19 cellular contexts compared by ENCODE assay signal in the genomic region with DNA sequence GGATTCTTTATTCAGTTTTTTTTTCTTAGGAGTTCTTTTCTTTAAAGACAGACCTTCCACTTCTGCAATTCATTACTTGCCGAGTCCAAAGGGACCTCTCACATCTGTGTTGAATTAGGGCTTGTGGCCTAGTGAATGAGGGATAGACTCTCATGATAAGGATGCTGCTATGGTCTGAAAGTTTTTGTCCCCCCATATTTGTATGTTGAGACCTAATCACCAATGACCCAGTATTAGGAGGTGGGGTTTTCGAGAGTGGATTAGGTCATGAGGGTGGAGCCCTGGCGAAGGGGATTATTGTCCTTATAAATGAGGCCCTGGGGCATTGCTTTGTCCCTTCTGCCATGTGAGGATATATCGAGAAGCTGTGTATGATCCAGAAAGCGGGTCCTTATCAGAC. TPM values are rescaled to one million over a fixed set of nuclear protein-coding genes. Genes with fewer than 3 reads are reported as not detected.
DNase-seq lines count a peak whose midpoint lies in the region; FAIRE-seq and TF ChIP-seq lines count a peak whose summit lies in the region.
"Had no signal": no experiment of that assay in that cellular context is flagged by ENCODE, and none has a peak within 500 bp of the region (broad histone marks: within the 10 kb centered on the region; RNA-seq: fewer than 3 reads in every experiment).

No MANE protein-coding gene starts in this region.

- CTCF ChIA-PET in HEK293 (lab: Yijun Ruan, JAX), result interaction anchor here (0.6 to 8.2 kb wide), 34 partner anchors 9 to 809 kb away, joined by 3 to 109 read pairs (median 6); partner anchors contain the start of gene KRT12

- no peak overlapping the region for H3K27ac ChIP-seq in HEK293 (ENCODE audit: extremely low read depth, low read depth, low read length)
- H3K27ac ChIP-seq: adrenal gland, left lung had no signal

- no peaks in the 10 kb centered on the region for H3K9me3 ChIP-seq in HEK293 (ENCODE audit: control insufficient read depth, insufficient read depth, low read depth, low read length)
- H3K9me3 ChIP-seq: adrenal gland, left lung had no signal

- no peak overlapping the region for H3K4me3 ChIP-seq in HEK293 (ENCODE audit: low read depth, low read length)
- H3K4me3 ChIP-seq: adrenal gland, left lung had no signal

- no peak for TF ChIP-seq CTCF in HEK293 (tag by site-specific recombination; IDR thresholded peaks at IDR 0.05)

- FAIRE-seq in frontal cortex (lab: Jason Lieb, UNC), result no peak
- FAIRE-seq: urothelium cell line had no signal

- peaks cover 5% of the 10 kb centered on the region for H3K4me1 ChIP-seq in HEK293 (ENCODE audit: control insufficient read depth, insufficient read depth, low read length)

- no peaks in the 10 kb centered on the region for H3K36me3 ChIP-seq in HEK293 (ENCODE audit: control insufficient read depth in 2 of 2, insufficient read depth in 1 of 2, low read length in 2 of 2)
- H3K36me3 ChIP-seq: adrenal gland, left lung had no signal

- peak; percentile 30 for DNase-seq in AG08395 (ENCODE audit: low spot score)
- DNase-seq in cerebellum (ENCODE audit: low spot score), result peak; percentile 5
- peak; percentile 9 for DNase-seq in myocyte (ENCODE audit: low read depth)
- no peak for DNase-seq in NCI-H2081 (lab: John Stamatoyannopoulos, UW)
- DNase-seq in NCI-H345 (lab: John Stamatoyannopoulos, UW), result no peak
- no peak for DNase-seq in frontal cortex (ENCODE audit: low spot score in 2 of 2)
- no peak for DNase-seq in NK-92 (lab: John Stamatoyannopoulos, UW; ENCODE audit: unreplicated experiment)
- DNase-seq: activated CD4-positive, alpha-beta T cell treated with anti-CD3 and anti-CD28 coated beads, Interleukin-2, amount 10 ng/mL, durations not matched to agents 7 days and 5 days; activated T-cell treated with anti-CD3 and anti-CD28 coated beads, Interleukin-2, amount 50 U/mL, for 4 hours; DMS 273 treated with DMSO at 0.1 percent for 48 hours; left lung; stimulated activated CD4-positive, alpha-beta T cell treated with anti-CD3 and anti-CD28 coated beads, Interleukin-4, amount 100 ng/mL, for 1 hour had no signal

- POLR2A ChIA-PET in HEK293 (lab: Yijun Ruan, JAX), result no interaction called here

TF ChIP-seq in HEK293, 187 proteins besides CTCF, POLR2A, EP300 and RAD21:
- peak; percentile 12; the same call in 1 of the 2 replicates for TF ChIP-seq ZNF335 (tag by site-specific recombination; conservative IDR thresholded peaks at IDR 0.05)
- no peak for TF ChIP-seq ZNF596 (tag by site-specific recombination; IDR thresholded peaks at IDR 0.05)

RNA-seq across cellular contexts. Expression of gene KRT12, which starts 9.5 kb away (rescaled TPM):
- total RNA-seq in cerebellum (not detected), myocyte (not detected in 2 replicates), frontal cortex (not detected)
- not detected for polyA plus RNA-seq in myocyte (2012)
- total RNA-seq: activated CD4-positive, alpha-beta T cell treated with anti-CD3 and anti-CD28 coated beads, Interleukin-2, amount 10 ng/mL, durations not matched to agents 7 days and 5 days; activated T-cell treated with anti-CD3 and anti-CD28 coated beads, Interleukin-2, amount 50 U/mL, for 4 hours; adrenal gland; dermis microvascular lymphatic vessel endothelial cell; esophagus mucosa; H7; left lung; natural killer cell treated with Interleukin-12 subunit alpha and Interleukin-12 subunit beta and Interleukin-15 and Interleukin-18, amount 100 ng/mL, for 72 hours had no signal
- polyA plus RNA-seq: adrenal gland had no signal

RNA-seq across cellular contexts. Expression of gene KRT20, which starts 27.5 kb away (rescaled TPM):
- total RNA-seq in cerebellum, result 0.82 TPM
- total RNA-seq in myocyte, result not detected in 2 replicates
- not detected for polyA plus RNA-seq in myocyte (2012)
- not detected for total RNA-seq in frontal cortex
- total RNA-seq: activated CD4-positive, alpha-beta T cell treated with anti-CD3 and anti-CD28 coated beads, Interleukin-2, amount 10 ng/mL, durations not matched to agents 7 days and 5 days; dermis microvascular lymphatic vessel endothelial cell; H7; left lung; natural killer cell treated with Interleukin-12 subunit alpha and Interleukin-12 subunit beta and Interleukin-15 and Interleukin-18, amount 100 ng/mL, for 72 hours had no signal

RNA-seq across cellular contexts. Expression of gene KRT10, which starts 35.1 kb away (rescaled TPM):
- total RNA-seq in cerebellum, result 2.4 TPM
- total RNA-seq in myocyte, result 29.6 and 36.3 TPM in 2 replicates
- 64.6 TPM for polyA plus RNA-seq in myocyte (2012)
- total RNA-seq in frontal cortex, result 2.4 TPM

RNA-seq across cellular contexts. Expression of gene KRT28, which starts 57.8 kb away (rescaled TPM):
- total RNA-seq in cerebellum, result not detected
- total RNA-seq in myocyte, result not detected in 2 replicates
- polyA plus RNA-seq in myocyte (2012), result not detected
- not detected for total RNA-seq in frontal cortex
- total RNA-seq: activated CD4-positive, alpha-beta T cell treated with anti-CD3 and anti-CD28 coated beads, Interleukin-2, amount 10 ng/mL, durations not matched to agents 7 days and 5 days; activated T-cell treated with anti-CD3 and anti-CD28 coated beads, Interleukin-2, amount 50 U/mL, for 4 hours; adrenal gland; dermis microvascular lymphatic vessel endothelial cell; esophagus mucosa; H7; left lung; natural killer cell treated with Interleukin-12 subunit alpha and Interleukin-12 subunit beta and Interleukin-15 and Interleukin-18, amount 100 ng/mL, for 72 hours had no signal
- polyA plus RNA-seq: adrenal gland had no signal

Comparison
In these comparisons a context has a peak if more than half of its experiments do, and no peak if none do; other contexts are left out.
1. DNase-seq: peak in AG08395 (single experiment), cerebellum (single experiment) and myocyte (single experiment); none in NCI-H2081 (0 of 2), NCI-H345 (single experiment), frontal cortex (0 of 2) and NK-92 (single experiment).